22 cellular contexts compared by ENCODE assay signal in the genomic region with DNA sequence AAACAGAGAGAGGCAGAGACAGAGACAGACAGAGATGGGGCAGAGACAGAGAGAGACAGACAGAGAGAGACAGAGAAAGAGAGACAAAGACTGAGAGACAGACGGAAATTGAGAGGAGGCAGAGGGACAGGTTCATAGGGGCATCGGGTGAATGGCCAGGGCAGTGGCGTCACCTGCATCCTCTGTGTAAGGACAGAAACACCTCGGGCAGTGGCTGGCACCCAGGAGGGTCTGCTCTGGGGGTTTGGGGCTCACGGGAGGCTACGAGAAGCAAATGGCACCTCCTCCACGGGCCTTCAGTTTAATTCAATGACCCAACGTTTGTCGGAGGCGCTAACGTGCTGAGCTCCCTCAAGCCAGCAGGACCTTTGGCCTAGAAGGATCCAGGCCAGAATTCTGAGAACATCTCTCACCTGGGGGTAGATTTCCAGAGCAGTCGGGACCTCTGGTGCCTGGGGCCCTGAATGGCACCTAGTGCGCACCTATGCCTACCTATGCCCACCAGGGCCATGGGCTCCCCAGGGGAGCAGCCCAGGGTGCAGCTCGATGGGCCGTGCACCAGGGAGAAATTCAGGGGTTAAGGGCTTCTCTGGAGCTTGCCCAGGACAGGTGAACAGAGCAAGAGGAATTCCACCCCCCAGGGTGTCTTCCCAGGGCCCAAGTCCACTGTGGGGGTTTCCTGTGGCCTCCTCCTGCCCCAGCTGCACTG. TPM values are rescaled to one million over a fixed set of nuclear protein-coding genes. Genes with fewer than 3 reads are reported as not detected.
DNase-seq lines count a peak whose midpoint lies in the region; ATAC-seq, FAIRE-seq and TF ChIP-seq lines count a peak whose summit lies in the region.
"Had no signal": no experiment of that assay in that cellular context is flagged by ENCODE, and none has a peak within 500 bp of the region (broad histone marks: within the 10 kb centered on the region; RNA-seq: fewer than 3 reads in every experiment).

No MANE protein-coding gene starts in this region.

- peak overlapping the region; percentile 56 for H3K27ac ChIP-seq in A673 (ENCODE audit: low read depth, low read length, poor library complexity, severe bottlenecking)
- H3K27ac ChIP-seq in BLaER1, result no peak overlapping the region
- no peak overlapping the region for H3K27ac ChIP-seq in lower lobe of right lung
- H3K27ac ChIP-seq in gastroesophageal sphincter, result no peak overlapping the region
- H3K27ac ChIP-seq: C4-2B, HL-60, thoracic aorta had no signal

- DNase-seq in A673 (ENCODE audit: low spot score) (no peak), lower lobe of right lung (peak; percentile 16), urothelium cell line (ENCODE audit: low spot score) (no peak)
- DNase-seq: activated CD4-positive, CD25-positive, alpha-beta regulatory T cell; amygdala; cerebellar nuclear complex; effector memory CD4-positive, alpha-beta T cell; midbrain; MV-4-11; NCI-H2029; stimulated activated CD4-positive, alpha-beta T cell treated with anti-CD3 and anti-CD28 coated beads, Interleukin-4, amount 100 ng/mL, for 24 hours had no signal

- no peak for TF ChIP-seq POLR2A in gastroesophageal sphincter (IDR thresholded peaks at IDR 0.05)

- CTCF ChIA-PET in A673 (lab: Charles Lee), result interaction anchor here (1.1 to 1.6 kb wide), 2 partner anchors 13 to 234 kb away, joined by 3 read pairs; no protein-coding TSS in a partner anchor

- no peaks in the 10 kb centered on the region for H3K36me3 ChIP-seq in A673 (ENCODE audit: insufficient read depth, low read length, poor library complexity, severe bottlenecking)
- peaks cover 17% of the 10 kb centered on the region; the same call in 1 of the 2 replicates for H3K36me3 ChIP-seq in BLaER1
- H3K36me3 ChIP-seq in lower lobe of right lung, result peaks cover 26% of the 10 kb centered on the region
- H3K36me3 ChIP-seq in gastroesophageal sphincter, result no peaks in the 10 kb centered on the region
- H3K36me3 ChIP-seq: HAP-1, thoracic aorta had no signal

- H3K4me2 ChIP-seq in BLaER1, result peak overlapping the region; percentile 64

- H3K27me3 Mint-ChIP-seq in activated T-helper 17 cell treated with anti-CD3 and anti-CD28 coated beads, Interleukin-2, amount 50 U/mL, for 72 hours, result no peaks in the 10 kb centered on the region

- H3K4me1 ChIP-seq in A673 (ENCODE audit: insufficient read depth, low read length, poor library complexity, severe bottlenecking) (peaks cover 17% of the 10 kb centered on the region), BLaER1 (peaks cover 76% of the 10 kb centered on the region), lower lobe of right lung (peaks cover 15% of the 10 kb centered on the region), gastroesophageal sphincter (no peaks in the 10 kb centered on the region)
- H3K4me1 ChIP-seq: HAP-1 had no signal

- H3K4me3 Mint-ChIP-seq in activated T-helper 17 cell treated with anti-CD3 and anti-CD28 coated beads, Interleukin-2, amount 50 U/mL, for 72 hours, result no peak overlapping the region

- FAIRE-seq in urothelium cell line (lab: Jason Lieb, UNC), result no peak
- FAIRE-seq: keratinocyte had no signal

- BruUV-seq in A673 (replicated peaks; lab: Mats Ljungman, UMichigan), result no TSS peak

- H3K4me1 Mint-ChIP-seq in activated T-helper 17 cell treated with anti-CD3 and anti-CD28 coated beads, Interleukin-2, amount 50 U/mL, for 72 hours, result peaks cover 7% of the 10 kb centered on the region

- H3K9me3 Mint-ChIP-seq in activated T-helper 17 cell treated with anti-CD3 and anti-CD28 coated beads, Interleukin-2, amount 50 U/mL, for 72 hours, result no peaks in the 10 kb centered on the region

- no peak for TF ChIP-seq EP300 in gastroesophageal sphincter (IDR thresholded peaks at IDR 0.05)

- H3K9me3 ChIP-seq in A673 (ENCODE audit: low read depth, low read length, poor library complexity, severe bottlenecking) (no peaks in the 10 kb centered on the region), BLaER1 (no peaks in the 10 kb centered on the region), lower lobe of right lung (no peaks in the 10 kb centered on the region), gastroesophageal sphincter (no peaks in the 10 kb centered on the region)
- H3K9me3 ChIP-seq: HAP-1, heart right ventricle, thoracic aorta had no signal

- H3K4me3 ChIP-seq in A673 (ENCODE audit: low read depth, low read length, poor library complexity, severe bottlenecking) (no peak overlapping the region), BLaER1 (no peak overlapping the region), lower lobe of right lung (no peak overlapping the region), gastroesophageal sphincter (no peak overlapping the region)
- H3K4me3 ChIP-seq: HAP-1, heart right ventricle, thoracic aorta had no signal

- peak overlapping the region; percentile 68 for H3K27ac Mint-ChIP-seq in activated T-helper 17 cell treated with anti-CD3 and anti-CD28 coated beads, Interleukin-2, amount 50 U/mL, for 72 hours

- H3K36me3 Mint-ChIP-seq in activated T-helper 17 cell treated with anti-CD3 and anti-CD28 coated beads, Interleukin-2, amount 50 U/mL, for 72 hours (ENCODE audit: low read depth), result peaks cover 76% of the 10 kb centered on the region

- 92% methylated on average over 4 to 8 of the region's 15 CpGs for WGBS in gastroesophageal sphincter (ENCODE audit: low coverage in 1 of 2), 2 donors

- H4K20me1 ChIP-seq in BLaER1, result 0 out of 2 replicates have a peak, but pooled peaks cover 18% of the 10 kb centered on the region

- H3K27me3 ChIP-seq in A673 (replicated peaks; ENCODE audit: insufficient read depth, low read depth, low read length, poor library complexity) (no peaks in the 10 kb centered on the region), BLaER1 (no peaks in the 10 kb centered on the region), lower lobe of right lung (ENCODE audit: low read depth) (peaks cover 6% of the 10 kb centered on the region), gastroesophageal sphincter (peaks cover 38% of the 10 kb centered on the region)

- intact Hi-C loops in A673 (cut with micrococcal nuclease; ENCODE audit: unreplicated experiment), result loop anchor here (5.0 kb wide), 2 partner anchors 38 to 243 kb away; no protein-coding TSS in a partner anchor
- intact Hi-C loops in lower lobe of right lung (cut with DNase I), result no loop called here

- H3K9ac ChIP-seq in BLaER1, result no peak overlapping the region

- no peak for ATAC-seq in activated T-helper 17 cell treated with anti-CD3 and anti-CD28 coated beads, Interleukin-2, amount 50 U/mL, for 72 hours (replicated peaks)
- ATAC-seq in lower lobe of right lung (no peak), gastroesophageal sphincter (no peak), GM19452 (IDR thresholded peaks at IDR 0.05; ENCODE audit: unreplicated experiment) (no peak)

- POLR2A ChIA-PET in A673 (lab: Charles Lee; ENCODE audit: low non-redundant PET), result no interaction called here

- no peak for TF ChIP-seq CTCF in A673 (conservative IDR thresholded peaks at IDR 0.05; ENCODE audit: low read depth, low read length)
- no peak for TF ChIP-seq CTCF in lower lobe of right lung (IDR thresholded peaks at IDR 0.05)
- TF ChIP-seq CTCF in gastroesophageal sphincter (IDR thresholded peaks at IDR 0.05), result no peak

RNA-seq across cellular contexts. Expression of a gene that starts 20.6 kb away (rescaled TPM):
- 216 and 217 TPM in 2 replicates for total RNA-seq in A673 (2021)
- 10 to 100 TPM; 76.5 to 78.8 TPM for total RNA-seq in activated T-helper 17 cell treated with anti-CD3 and anti-CD28 coated beads, Interleukin-2, amount 50 U/mL, for 72 hours
- 209 TPM for total RNA-seq in lower lobe of right lung
- 100 to 1,000 TPM; 217 to 419 (median 313) TPM for total RNA-seq in gastroesophageal sphincter

RNA-seq across cellular contexts. Expression of a gene that starts 26.6 kb away (rescaled TPM):
- total RNA-seq in A673 (2021), result 5.0 and 7.4 TPM in 2 replicates
- total RNA-seq in activated T-helper 17 cell treated with anti-CD3 and anti-CD28 coated beads, Interleukin-2, amount 50 U/mL, for 72 hours, result 100 to 1,000 TPM; 240 to 302 TPM
- total RNA-seq in lower lobe of right lung, result 468 TPM
- total RNA-seq in gastroesophageal sphincter, result 100 to 1,000 TPM in 1 of 4 donors, 10 to 100 TPM in 3; 10.4 to 112 (median 41.4) TPM
- total RNA-seq: fibroblast of lung had no signal

RNA-seq across cellular contexts. Expression of a gene that starts 45.7 kb away (rescaled TPM):
- total RNA-seq in A673 (2021), result 114 and 115 TPM in 2 replicates
- total RNA-seq in activated T-helper 17 cell treated with anti-CD3 and anti-CD28 coated beads, Interleukin-2, amount 50 U/mL, for 72 hours, result 10 to 100 TPM; 28.6 to 56.7 TPM
- 15.7 TPM for total RNA-seq in lower lobe of right lung
- 10 to 100 TPM; 15.7 to 53.9 (median 36.4) TPM for total RNA-seq in gastroesophageal sphincter
